Comparison of ENCODE assay signal across 1 cellular context in genomic region chr9:123741214-123741613, GRCh38.
TF ChIP-seq lines count a peak whose summit lies in the region.

No MANE protein-coding gene starts in this region.

TF ChIP-seq in GM23338, 12 proteins besides CTCF, POLR2A, EP300 and RAD21 (continued from another document):
- TF ChIP-seq REST (IDR thresholded peaks at IDR 0.05; ENCODE audit: unreplicated experiment): no peak
- no peak for TF ChIP-seq STAT1 (IDR thresholded peaks at IDR 0.05; ENCODE audit: unreplicated experiment)
- no peak for TF ChIP-seq NANOG (IDR thresholded peaks at IDR 0.05; ENCODE audit: borderline replicate concordance)
- no peak for TF ChIP-seq ZNF331 (CRISPR knock-in tag; IDR thresholded peaks at IDR 0.05; ENCODE audit: low read depth)
- no peak for TF ChIP-seq JUNB (IDR thresholded peaks at IDR 0.05; ENCODE audit: unreplicated experiment)
- no peak for TF ChIP-seq CREB1 (CRISPR knock-in tag; IDR thresholded peaks at IDR 0.05; ENCODE audit: low read depth)
- no peak for TF ChIP-seq EZH2 (IDR thresholded peaks at IDR 0.05; ENCODE audit: low read depth, unreplicated experiment)
- no peak for TF ChIP-seq ZNF114 (CRISPR knock-in tag; IDR thresholded peaks at IDR 0.05)
- no peak for TF ChIP-seq EZH2phosphoT487 (IDR thresholded peaks at IDR 0.05; ENCODE audit: unreplicated experiment)
- TF ChIP-seq ETS1 (IDR thresholded peaks at IDR 0.05): no peak
